Comparison of ENCODE assay signal across 1 cellular context in genomic region chr1:1548591-1548990, GRCh38.
TF ChIP-seq lines count a peak whose summit lies in the region.

No MANE protein-coding gene starts in this region.

TF ChIP-seq in K562, 482 proteins besides CTCF, POLR2A, EP300 and RAD21:
- TF ChIP-seq SMAD2 (IDR thresholded peaks at IDR 0.05; ENCODE audit: low read depth, low read length) (no peak), RBM39 (optimal IDR thresholded peaks at IDR 0.05; ENCODE audit: low read depth, low read length) (no peak), MCM5 (IDR thresholded peaks at IDR 0.05; ENCODE audit: low read depth) (no peak), NRF1 (conservative IDR thresholded peaks at IDR 0.05 in 1 of 2, IDR thresholded peaks at IDR 0.05 in 1 of 2) (no peak), SMC3 (conservative IDR thresholded peaks at IDR 0.05; ENCODE audit: insufficient read depth, low read depth, low read length) (no peak), PTBP1 (IDR thresholded peaks at IDR 0.05; ENCODE audit: low read depth, low read length) (no peak), ZBTB43 (CRISPR knock-in tag; IDR thresholded peaks at IDR 0.05) (no peak), SRF (CRISPR knock-in tag; IDR thresholded peaks at IDR 0.05) (no peak), ZBTB9 (CRISPR knock-in tag; IDR thresholded peaks at IDR 0.05) (no peak), TCF7 (IDR thresholded peaks at IDR 0.05; ENCODE audit: borderline replicate concordance) (no peak), CBFA2T2 (conservative IDR thresholded peaks at IDR 0.05) (no peak), ZNF75A (CRISPR knock-in tag; IDR thresholded peaks at IDR 0.05) (no peak), ZNF395 (CRISPR knock-in tag; IDR thresholded peaks at IDR 0.05) (no peak), MAFG (tag; conservative IDR thresholded peaks at IDR 0.05) (no peak)
